In genomic region chr18:54223568-54224241, GRCh38 we compare ENCODE assay signal across 8 cellular contexts. TPM values are rescaled to one million over a fixed set of nuclear protein-coding genes. Genes with fewer than 3 reads are reported as not detected.
DNase-seq lines count a peak whose midpoint lies in the region; ATAC-seq and TF ChIP-seq lines count a peak whose summit lies in the region.

No MANE protein-coding gene starts in this region.

- 0 to 2% methylated on average over 2 to 12 of the region's 39 CpGs for WGBS in transverse colon (ENCODE audit: low coverage in 1 of 2), 2 donors

- peaks cover 2% of the 10 kb centered on the region for H3K27me3 Mint-ChIP-seq in neural progenitor cell (ENCODE audit: insufficient read depth, low read depth)

- H3K27ac ChIP-seq in neural progenitor cell, result no peak overlapping the region
- peak overlapping the region; percentile 85 to 95 (median 92) for H3K27ac ChIP-seq in transverse colon

- H3K9ac ChIP-seq in neural progenitor cell, result peak overlapping the region; percentile 63

- peak overlapping the region; percentile 93 for H3K4me2 ChIP-seq in neural progenitor cell

- H3K9me3 ChIP-seq in neural progenitor cell (ENCODE audit: low read depth) (no peaks in the 10 kb centered on the region), transverse colon (no peaks in the 10 kb centered on the region)

- H3K4me1 Mint-ChIP-seq in neural progenitor cell, result peaks cover 22% of the 10 kb centered on the region

- no peak overlapping the region for H2AFZ ChIP-seq in neural progenitor cell (replicated peaks)

- H3K27ac Mint-ChIP-seq in neural progenitor cell, result peak overlapping the region; percentile 74

- ATAC-seq in GM21515 (IDR thresholded peaks at IDR 0.05; ENCODE audit: unreplicated experiment), result peak; percentile 4

- TF ChIP-seq CTCF in fibroblast of the aortic adventitia (IDR thresholded peaks at IDR 0.05; ENCODE audit: insufficient read depth, low read length), result no peak
- TF ChIP-seq CTCF in neural progenitor cell (IDR thresholded peaks at IDR 0.05), result no peak
- no peak for TF ChIP-seq CTCF in transverse colon (IDR thresholded peaks at IDR 0.05)

- H3K27me3 ChIP-seq in neural progenitor cell (no peaks in the 10 kb centered on the region), transverse colon (no peaks in the 10 kb centered on the region)

- in situ Hi-C loops in Caki2 (cut with HindIII; ENCODE audit: low pct_unique_long_range_greater_than_20kb, low sequenced_read_pairs) (no loop called here), transverse colon (cut with MboI; ENCODE audit: low pct_ligation_motif_present in 1 of 4, low pct_unique_long_range_greater_than_20kb in 1 of 4, low sequenced_read_pairs in 3 of 4) (no loop called here)

- no peaks in the 10 kb centered on the region for H3K36me3 ChIP-seq in neural progenitor cell
- no peaks in the 10 kb centered on the region for H3K36me3 ChIP-seq in transverse colon

- H3F3A ChIP-seq in neural progenitor cell (ENCODE audit: low read depth), result peaks cover 9% of the 10 kb centered on the region

- peak overlapping the region; percentile 96 for H3K4me3 Mint-ChIP-seq in neural progenitor cell

- peaks cover 21% of the 10 kb centered on the region for H3K36me3 Mint-ChIP-seq in neural progenitor cell

- TF ChIP-seq EP300 in transverse colon (IDR thresholded peaks at IDR 0.05; ENCODE audit: low read depth), result no peak

- peak; percentile 61 for DNase-seq in Caki2 (ENCODE audit: low read depth)
- DNase-seq in HT1080 (ENCODE audit: low read depth), result peak; percentile 82
- peak; percentile 29 for DNase-seq in activated T-helper 9 cell treated with anti-CD3 and anti-CD28 coated beads, Interleukin-2, amount 50 U/mL, for 16 hours (ENCODE audit: low read depth)
- peak; percentile 96 for DNase-seq in fibroblast of the aortic adventitia (ENCODE audit: low read depth)
- peak; percentile 47 for DNase-seq in neural progenitor cell (ENCODE audit: low spot score)
- peak; percentile 86 for DNase-seq in transverse colon

- peaks cover 17% of the 10 kb centered on the region for H3K9me3 Mint-ChIP-seq in neural progenitor cell

- intact Hi-C loops in transverse colon (cut with DNase I; ENCODE audit: low total_unique reads), result no loop called here

- H3K4me1 ChIP-seq in neural progenitor cell, result peaks cover 32% of the 10 kb centered on the region
- H3K4me1 ChIP-seq in transverse colon, result peaks cover 20 to 45% (median 31%) of the 10 kb centered on the region in 4 donors

- TF ChIP-seq POLR2A in transverse colon (IDR thresholded peaks at IDR 0.05), result no peak

- H3K4me3 ChIP-seq in fibroblast of the aortic adventitia (ENCODE audit: low read depth, low read length) (peak overlapping the region; percentile 89), neural progenitor cell (peak overlapping the region; percentile 86), transverse colon (peak overlapping the region; percentile 53 to 84 (median 80))

- H3K79me2 ChIP-seq in neural progenitor cell (ENCODE audit: low read depth), result peaks cover 52% of the 10 kb centered on the region

- H4K20me1 ChIP-seq in neural progenitor cell (ENCODE audit: low read depth), result peaks cover 36% of the 10 kb centered on the region

TF ChIP-seq in PFSK-1, 5 proteins besides CTCF, POLR2A, EP300 and RAD21:
- TF ChIP-seq TAF1 (IDR thresholded peaks at IDR 0.05; ENCODE audit: borderline replicate concordance, insufficient read depth, low read length) (no peak), REST (IDR thresholded peaks at IDR 0.05; ENCODE audit: insufficient read depth in 1 of 2, low read depth in 2 of 2, low read length in 2 of 2) (no peak), POLR2AphosphoS5 (IDR thresholded peaks at IDR 0.05; ENCODE audit: low read depth, low read length) (no peak), FOXP2 (optimal IDR thresholded peaks at IDR 0.05; ENCODE audit: borderline replicate concordance, extremely low read depth, extremely low read length, insufficient read depth) (peak; percentile 8), SIN3A (IDR thresholded peaks at IDR 0.05; ENCODE audit: borderline replicate concordance, insufficient read depth, low read length) (no peak)

RNA-seq across cellular contexts. Expression of gene MBD2, which starts 0.8 kb away (rescaled TPM):
- 19.5 and 24.1 TPM in 2 replicates for total RNA-seq in Caki2 (2014; rRNA removed; shearing (Covaris generic); ENCODE audit: low replicate concordance)
- 35.6 and 45.9 TPM in 2 replicates for total RNA-seq in HT1080 (2014; rRNA removed; shearing (Covaris generic))
- 27.3 and 28.0 TPM in 2 replicates for polyA plus RNA-seq in HT1080 (2015; cell fraction: cytosol; rRNA removed)
- 22.9 and 25.3 TPM in 2 replicates for polyA plus RNA-seq in HT1080 (2015; cell fraction: nucleus; rRNA removed)
- 86.5 TPM for polyA plus RNA-seq in PFSK-1 (2012; ENCODE audit: insufficient read length, low read depth)
- total RNA-seq in fibroblast of the aortic adventitia (ENCODE audit: low replicate concordance), result 11.2 and 34.2 TPM in 2 replicates
- 36.5 and 42.1 TPM in 2 replicates for total RNA-seq in neural progenitor cell (ENCODE audit: low replicate concordance)
- total RNA-seq in transverse colon, result 10 to 100 TPM; 26.9 to 62.1 (median 35.9) TPM

RNA-seq across cellular contexts. Expression of gene POLI, which starts 45.6 kb away (rescaled TPM):
- total RNA-seq in Caki2 (2014; rRNA removed; shearing (Covaris generic); ENCODE audit: low replicate concordance), result 6.1 and 10.1 TPM in 2 replicates
- total RNA-seq in HT1080 (2014; rRNA removed; shearing (Covaris generic)), result 8.6 and 10.6 TPM in 2 replicates
- 14.7 and 15.2 TPM in 2 replicates for polyA plus RNA-seq in HT1080 (2015; cell fraction: cytosol; rRNA removed)
- polyA plus RNA-seq in HT1080 (2015; cell fraction: nucleus; rRNA removed), result 87.0 and 88.9 TPM in 2 replicates
- 4.4 TPM for polyA plus RNA-seq in PFSK-1 (2012; ENCODE audit: insufficient read length, low read depth)
- total RNA-seq in fibroblast of the aortic adventitia (ENCODE audit: low replicate concordance), result 38.7 and 62.7 TPM in 2 replicates
- 103 and 191 TPM in 2 replicates for total RNA-seq in neural progenitor cell (ENCODE audit: low replicate concordance)
- 10 to 100 TPM in 3 of 4 donors, 1 to 10 TPM in 1; 5.2 to 29.7 (median 15.9) TPM for total RNA-seq in transverse colon

Comparison
In these comparisons a context has a peak if more than half of its experiments do, and no peak if none do; other contexts are left out.
1. DNase-seq: peak in every context shown above with its lines; median percentile 96 in fibroblast of the aortic adventitia; 86 in transverse colon; 82 in HT1080; 61 in Caki2; 47 in neural progenitor cell; 29 in activated T-helper 9 cell treated with anti-CD3 and anti-CD28 coated beads, Interleukin-2, amount 50 U/mL, for 16 hours.